ENCODE assay signal across 11 cellular contexts in genomic region chr5:41524174-41524573, GRCh38. TPM values are rescaled to one million over a fixed set of nuclear protein-coding genes. Genes with fewer than 3 reads are reported as not detected.
DNase-seq lines count a peak whose midpoint lies in the region; ATAC-seq and TF ChIP-seq lines count a peak whose summit lies in the region.
"Had no signal": no experiment of that assay in that cellular context is flagged by ENCODE, and none has a peak within 500 bp of the region (broad histone marks: within the 10 kb centered on the region; RNA-seq: fewer than 3 reads in every experiment).

No MANE protein-coding gene starts in this region.

- H3K9me3 Mint-ChIP-seq in naive thymus-derived CD4-positive, alpha-beta T cell: peaks cover 0 to 13% (median 3%) of the 10 kb centered on the region in 11 donors

- H3K4me1 ChIP-seq in left lung: no peaks in the 10 kb centered on the region
- no peaks in the 10 kb centered on the region for H3K4me1 ChIP-seq in upper lobe of left lung
- H3K4me1 ChIP-seq in naive thymus-derived CD4-positive, alpha-beta T cell (ENCODE audit: control insufficient read depth in 2 of 2, insufficient read depth in 2 of 2, low read length in 2 of 2): no peaks in the 10 kb centered on the region

- no peak for TF ChIP-seq EP300 in upper lobe of left lung (IDR thresholded peaks at IDR 0.05)

- ATAC-seq in left lung (no peak), upper lobe of left lung (ENCODE audit: low FRiP score in 2 of 2) (no peak)
- no peak for ATAC-seq in naive thymus-derived CD4-positive, alpha-beta T cell
- ATAC-seq: activated T-cell treated with anti-CD3 and anti-CD28 coated beads, Interleukin-2, amount 50 U/mL, for 4 hours; CD8-positive, alpha-beta T cell had no signal

- H3K4me3 ChIP-seq in left lung (no peak overlapping the region), upper lobe of left lung (no peak overlapping the region)
- no peak overlapping the region for H3K4me3 ChIP-seq in naive thymus-derived CD4-positive, alpha-beta T cell (ENCODE audit: low read length)
- H3K4me3 ChIP-seq: testis had no signal

- CTCF ChIA-PET in naive thymus-derived CD4-positive, alpha-beta T cell (lab: Charles Lee): no interaction called here

- no peak for TF ChIP-seq POLR2A in upper lobe of left lung (IDR thresholded peaks at IDR 0.05)

- H3K27ac ChIP-seq in left lung (no peak overlapping the region), upper lobe of left lung (no peak overlapping the region)
- H3K27ac ChIP-seq in naive thymus-derived CD4-positive, alpha-beta T cell (ENCODE audit: low read depth, low read length): no peak overlapping the region
- H3K27ac ChIP-seq: testis had no signal

- H3K27me3 ChIP-seq in left lung: no peaks in the 10 kb centered on the region
- no peaks in the 10 kb centered on the region for H3K27me3 ChIP-seq in upper lobe of left lung
- H3K27me3 ChIP-seq in naive thymus-derived CD4-positive, alpha-beta T cell (ENCODE audit: control insufficient read depth in 2 of 2, insufficient read depth in 2 of 2, low read length in 2 of 2): no peaks in the 10 kb centered on the region
- H3K27me3 ChIP-seq: testis had no signal

- TF ChIP-seq CTCF in GM20000 (IDR thresholded peaks at IDR 0.05; ENCODE audit: extremely low read depth, missing control alignments): peak; percentile 32
- no peak for TF ChIP-seq CTCF in left lung (IDR thresholded peaks at IDR 0.05)
- TF ChIP-seq CTCF in upper lobe of left lung (IDR thresholded peaks at IDR 0.05): peak in 1 of 6 experiments; percentile 13

- no peaks in the 10 kb centered on the region for H3K36me3 ChIP-seq in left lung
- no peaks in the 10 kb centered on the region for H3K36me3 ChIP-seq in upper lobe of left lung
- no peaks in the 10 kb centered on the region for H3K36me3 ChIP-seq in naive thymus-derived CD4-positive, alpha-beta T cell (ENCODE audit: control insufficient read depth in 2 of 3, insufficient read depth in 3 of 3, low read length in 3 of 3)

- H3K27ac Mint-ChIP-seq in naive thymus-derived CD4-positive, alpha-beta T cell: no peak overlapping the region
- H3K27ac Mint-ChIP-seq: CD8-positive, alpha-beta T cell had no signal

- in situ Hi-C loops in ACHN (cut with HindIII; ENCODE audit: low pct_ligation_motif_present, low pct_unique_long_range_greater_than_20kb, low sequenced_read_pairs): no loop called here

- DNase-seq in ACHN: peak; percentile 28
- no peak for DNase-seq in GM20000 (ENCODE audit: low spot score)
- peak; percentile 55 for DNase-seq in OCI-M1 (lab: John Stamatoyannopoulos, UW)
- DNase-seq in globus pallidus (ENCODE audit: low spot score): peak; percentile 10
- no peak for DNase-seq in anterior cingulate cortex (lab: John Stamatoyannopoulos, UW)
- no peak for DNase-seq in left lung
- DNase-seq in upper lobe of left lung: no peak
- no peak for DNase-seq in naive thymus-derived CD4-positive, alpha-beta T cell
- DNase-seq: activated T-cell treated with anti-CD3 and anti-CD28 coated beads, Interleukin-2, amount 50 U/mL, for 4 hours; CD8-positive, alpha-beta T cell; testis had no signal

- no peak overlapping the region for H3K4me3 Mint-ChIP-seq in naive thymus-derived CD4-positive, alpha-beta T cell
- H3K4me3 Mint-ChIP-seq: activated T-cell treated with anti-CD3 and anti-CD28 coated beads, Interleukin-2, amount 50 U/mL, for 4 hours; CD8-positive, alpha-beta T cell had no signal

- no peaks in the 10 kb centered on the region for H3K4me1 Mint-ChIP-seq in naive thymus-derived CD4-positive, alpha-beta T cell

- H3K36me3 Mint-ChIP-seq in naive thymus-derived CD4-positive, alpha-beta T cell: peaks cover 0 to 4% (median 0%) of the 10 kb centered on the region in 5 donors
- H3K36me3 Mint-ChIP-seq: CD8-positive, alpha-beta T cell had no signal

- intact Hi-C loops in left lung (cut with DNase I): no loop called here
- intact Hi-C loops in naive thymus-derived CD4-positive, alpha-beta T cell (cut with micrococcal nuclease): no loop called here

- POLR2A ChIA-PET in naive thymus-derived CD4-positive, alpha-beta T cell (lab: Charles Lee): no interaction called here

- H3K27me3 Mint-ChIP-seq in naive thymus-derived CD4-positive, alpha-beta T cell: peaks cover 0 to 5% (median 0%) of the 10 kb centered on the region in 5 donors

- H3K9me3 ChIP-seq in left lung (peaks cover 0 to 16% of the 10 kb centered on the region in 2 donors), upper lobe of left lung (no peaks in the 10 kb centered on the region)
- H3K9me3 ChIP-seq in naive thymus-derived CD4-positive, alpha-beta T cell (ENCODE audit: control insufficient read depth in 2 of 3, low read length in 3 of 3): no peaks in the 10 kb centered on the region
- H3K9me3 ChIP-seq: testis had no signal

RNA-seq across cellular contexts. Expression of gene PLCXD3, which starts 13.8 kb away (rescaled TPM):
- total RNA-seq in left lung (1 to 10 TPM; 2.4 to 4.8 TPM), upper lobe of left lung (1 to 10 TPM; 1.0 to 2.9 (median 2.2) TPM)
- total RNA-seq in naive thymus-derived CD4-positive, alpha-beta T cell: not detected
- not detected for polyA plus RNA-seq in naive thymus-derived CD4-positive, alpha-beta T cell
- total RNA-seq: activated T-cell treated with anti-CD3 and anti-CD28 coated beads, Interleukin-2, amount 50 U/mL, for 4 hours; CD8-positive, alpha-beta T cell had no signal

Comparison
In these comparisons a context has a peak if more than half of its experiments do, and no peak if none do; other contexts are left out.
1. DNase-seq: peak in ACHN (single experiment), OCI-M1 (single experiment) and globus pallidus (single experiment); none in GM20000 (single experiment), anterior cingulate cortex (0 of 58), left lung (0 of 2), upper lobe of left lung (0 of 2) and naive thymus-derived CD4-positive, alpha-beta T cell (0 of 9).